ENCODE assay signal across 24 cellular contexts in the genomic region with DNA sequence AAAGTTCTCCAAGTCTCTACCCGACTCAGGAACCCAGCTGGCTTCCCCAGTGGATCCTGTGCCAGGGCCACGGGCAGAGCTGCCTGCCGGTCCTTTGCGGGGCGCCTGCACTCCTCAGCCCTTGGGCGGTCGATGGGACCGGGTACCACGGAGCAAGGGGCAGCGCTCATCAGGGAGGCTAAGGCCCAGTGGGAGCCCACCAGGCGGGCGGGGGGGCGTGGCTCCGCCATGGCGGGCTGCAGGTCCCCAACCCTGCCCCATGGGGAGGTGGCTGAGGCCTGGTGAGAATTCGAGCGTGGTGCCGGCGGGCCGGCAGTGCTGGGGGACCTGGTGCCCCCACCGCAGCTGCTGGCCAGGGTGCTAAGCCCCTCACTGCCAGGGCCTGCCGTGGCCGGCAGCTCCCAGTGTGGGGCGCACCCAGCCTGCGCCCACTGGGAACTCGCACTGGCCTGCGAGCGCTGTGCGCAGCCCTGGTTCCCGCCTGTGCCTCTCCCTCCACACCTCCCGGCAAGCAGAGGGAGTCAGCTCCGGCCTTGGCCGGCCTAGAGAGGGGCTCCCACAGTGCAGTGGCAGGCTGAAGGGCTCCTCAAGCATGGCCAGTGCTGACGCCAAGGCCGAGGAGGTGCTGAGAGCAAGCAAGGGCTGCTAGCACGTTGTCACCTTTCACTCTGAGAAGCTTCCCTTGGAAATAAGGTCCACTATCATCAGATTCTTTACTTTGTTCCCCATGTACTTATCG. TPM values are rescaled to one million over a fixed set of nuclear protein-coding genes. Genes with fewer than 3 reads are reported as not detected.
DNase-seq lines count a peak whose midpoint lies in the region; ATAC-seq, FAIRE-seq and TF ChIP-seq lines count a peak whose summit lies in the region.
"Had no signal": no experiment of that assay in that cellular context is flagged by ENCODE, and none has a peak within 500 bp of the region (broad histone marks: within the 10 kb centered on the region; RNA-seq: fewer than 3 reads in every experiment).

No MANE protein-coding gene starts in this region.

- peaks cover 11% of the 10 kb centered on the region for H3K9me3 Mint-ChIP-seq in activated CD4-positive, alpha-beta T cell treated with anti-CD3 and anti-CD28 coated beads, Interleukin-2, amount 10 ng/mL, durations not matched to agents 24 days and 14 days

- no peak overlapping the region for H3K9ac ChIP-seq in kidney (ENCODE audit: low read length in 2 of 2)

- 95 to 98% (median 97%) methylated on average over 22 to 37 of the region's 37 CpGs for WGBS in spleen, 5 donors

- H3K36me3 Mint-ChIP-seq in activated CD4-positive, alpha-beta T cell treated with anti-CD3 and anti-CD28 coated beads, Interleukin-2, amount 10 ng/mL, durations not matched to agents 24 days and 14 days (ENCODE audit: low read depth), result peaks cover 4% of the 10 kb centered on the region
- H3K36me3 Mint-ChIP-seq in T-helper 17 cell (ENCODE audit: low read depth), result no peaks in the 10 kb centered on the region
- H3K36me3 Mint-ChIP-seq: CD14-positive monocyte; CD4-positive, alpha-beta memory T cell had no signal

- H3K9me3 ChIP-seq in T-helper 17 cell (ENCODE audit: control insufficient read depth, low read length, poor library complexity, severe bottlenecking), result no peaks in the 10 kb centered on the region
- no peaks in the 10 kb centered on the region for H3K9me3 ChIP-seq in kidney (ENCODE audit: control insufficient read depth in 1 of 2, low read length in 2 of 2)
- H3K9me3 ChIP-seq in spleen, result peaks cover 0 to 11% (median 6%) of the 10 kb centered on the region in 8 donors

- H3K27ac Mint-ChIP-seq in activated CD4-positive, alpha-beta T cell treated with anti-CD3 and anti-CD28 coated beads, Interleukin-2, amount 10 ng/mL, durations not matched to agents 24 days and 14 days, result no peak overlapping the region
- peak overlapping the region; percentile 99 for H3K27ac Mint-ChIP-seq in T-helper 17 cell
- H3K27ac Mint-ChIP-seq: GM23338, H9 had no signal

- H3K27ac ChIP-seq in kidney (ENCODE audit: low read depth in 2 of 2, low read length in 2 of 2) (no peak overlapping the region), spleen (no peak overlapping the region)
- H3K27ac ChIP-seq: 22Rv1 had no signal

- no peak for TF ChIP-seq POLR2A in spleen (IDR thresholded peaks at IDR 0.05)

- no peak for FAIRE-seq in kidney (lab: Jason Lieb, UNC)
- FAIRE-seq: A204.1, G401.6, GM12892, GM19239 had no signal

- no peak for TF ChIP-seq CTCF in kidney (IDR thresholded peaks at IDR 0.05; ENCODE audit: borderline replicate concordance, extremely low read depth, insufficient read depth)
- TF ChIP-seq CTCF in spleen (IDR thresholded peaks at IDR 0.05 in 8 of 11, conservative IDR thresholded peaks at IDR 0.05 in 3 of 11), result no peak

- peaks cover 33% of the 10 kb centered on the region for H3K4me1 Mint-ChIP-seq in activated CD4-positive, alpha-beta T cell treated with anti-CD3 and anti-CD28 coated beads, Interleukin-2, amount 10 ng/mL, durations not matched to agents 24 days and 14 days
- peaks cover 30% of the 10 kb centered on the region for H3K4me1 Mint-ChIP-seq in T-helper 17 cell

- H3K4me1 ChIP-seq in kidney (ENCODE audit: control insufficient read depth in 1 of 2, insufficient read depth in 1 of 2, low read depth in 1 of 2, low read length in 2 of 2) (peaks cover 5 to 16% of the 10 kb centered on the region in 2 donors), spleen (peaks cover 5 to 33% (median 27%) of the 10 kb centered on the region in 6 donors)

- ATAC-seq in T-helper 17 cell, result no peak
- ATAC-seq in HG03469 (IDR thresholded peaks at IDR 0.05; ENCODE audit: unreplicated experiment), result no peak
- ATAC-seq in GM21526 (IDR thresholded peaks at IDR 0.05; ENCODE audit: low FRiP score, unreplicated experiment), result no peak
- ATAC-seq: GM23338, HCT116 had no signal

- no peak overlapping the region for H3K4me3 Mint-ChIP-seq in activated CD4-positive, alpha-beta T cell treated with anti-CD3 and anti-CD28 coated beads, Interleukin-2, amount 10 ng/mL, durations not matched to agents 24 days and 14 days
- H3K4me3 Mint-ChIP-seq in T-helper 17 cell, result no peak overlapping the region
- H3K4me3 Mint-ChIP-seq: B cell; CD14-positive monocyte; CD4-positive, alpha-beta memory T cell; GM23338; H9 had no signal

- no peaks in the 10 kb centered on the region for H3K27me3 Mint-ChIP-seq in activated CD4-positive, alpha-beta T cell treated with anti-CD3 and anti-CD28 coated beads, Interleukin-2, amount 10 ng/mL, durations not matched to agents 24 days and 14 days
- H3K27me3 Mint-ChIP-seq in T-helper 17 cell, result no peaks in the 10 kb centered on the region
- H3K27me3 Mint-ChIP-seq: B cell; CD4-positive, alpha-beta memory T cell had no signal

- H3K4me3 ChIP-seq in kidney (ENCODE audit: low read length in 2 of 2) (no peak overlapping the region), spleen (no peak overlapping the region)
- H3K4me3 ChIP-seq: GM23338 had no signal

- DNase-seq in activated CD4-positive, alpha-beta T cell treated with anti-CD3 and anti-CD28 coated beads, Interleukin-2, amount 10 ng/mL, durations not matched to agents 24 days and 14 days, result peak; percentile 55
- DNase-seq in activated CD4-positive, alpha-beta T cell treated with anti-CD3 and anti-CD28 coated beads, Interleukin-2, amount 50 U/mL, for 48 hours, result no peak
- DNase-seq in T-helper 17 cell (no peak), kidney (peak; percentile 73), spleen (peak; percentile 76), OCI-M2 (lab: John Stamatoyannopoulos, UW; ENCODE audit: unreplicated experiment) (no peak)
- DNase-seq: Calu3; CD4-positive, alpha-beta memory T cell; COR-L47; DMS53; DMS79 treated with DMSO at 0.1 percent for 48 hours; H9 had no signal

- H3K27me3 ChIP-seq in spleen (replicated peaks in 1 of 7), result no peaks in the 10 kb centered on the region
- H3K27me3 ChIP-seq: BLaER1 treated with 17β-estradiol and CSF1 and Interleukin-3, amounts not matched to agents 10 nM and 100 nM had no signal

- H3K36me3 ChIP-seq in kidney (ENCODE audit: control insufficient read depth in 1 of 2, insufficient read depth in 2 of 2, low read length in 2 of 2) (no peaks in the 10 kb centered on the region), spleen (no peaks in the 10 kb centered on the region)

- intact Hi-C loops in activated CD4-positive, alpha-beta T cell treated with anti-CD3 and anti-CD28 coated beads, Interleukin-2, amount 10 ng/mL, durations not matched to agents 24 days and 14 days (cut with micrococcal nuclease), result loop anchor here (10.0 kb wide), 1 partner anchor 71 kb away; no protein-coding TSS in a partner anchor
- intact Hi-C loops in kidney (cut with DNase I), result no loop called here
- intact Hi-C loops in spleen (cut with DNase I; ENCODE audit: low total_unique reads), result no loop called here

RNA-seq across cellular contexts. Expression of gene ELOVL5, which starts 14.8 kb away (rescaled TPM):
- 122 and 126 TPM in 2 replicates for total RNA-seq in activated CD4-positive, alpha-beta T cell treated with anti-CD3 and anti-CD28 coated beads, Interleukin-2, amount 10 ng/mL, durations not matched to agents 24 days and 14 days
- 100 to 1,000 TPM; 121 to 147 TPM for total RNA-seq in T-helper 17 cell
- 42.0 TPM for total RNA-seq in kidney
- polyA plus RNA-seq in kidney (ENCODE audit: insufficient read depth, low read depth, low replicate concordance), result 20.5 TPM
- 100 to 1,000 TPM in 2 of 7 donors, 10 to 100 TPM in 5; 89.3 to 113 (median 93.9) TPM for total RNA-seq in spleen
- polyA plus RNA-seq in spleen, result 10 to 100 TPM; 48.8 to 65.8 (median 56.6) TPM

Comparison
In these comparisons a context has a peak if more than half of its experiments do, and no peak if none do; other contexts are left out.
1. DNase-seq: peak in activated CD4-positive, alpha-beta T cell treated with anti-CD3 and anti-CD28 coated beads, Interleukin-2, amount 10 ng/mL, durations not matched to agents 24 days and 14 days (single experiment), kidney (single experiment) and spleen (single experiment); none in activated CD4-positive, alpha-beta T cell treated with anti-CD3 and anti-CD28 coated beads, Interleukin-2, amount 50 U/mL, for 48 hours (0 of 2), T-helper 17 cell (0 of 3) and OCI-M2 (single experiment).